ENCODE assay signal across 1 cellular context in the genomic region with DNA sequence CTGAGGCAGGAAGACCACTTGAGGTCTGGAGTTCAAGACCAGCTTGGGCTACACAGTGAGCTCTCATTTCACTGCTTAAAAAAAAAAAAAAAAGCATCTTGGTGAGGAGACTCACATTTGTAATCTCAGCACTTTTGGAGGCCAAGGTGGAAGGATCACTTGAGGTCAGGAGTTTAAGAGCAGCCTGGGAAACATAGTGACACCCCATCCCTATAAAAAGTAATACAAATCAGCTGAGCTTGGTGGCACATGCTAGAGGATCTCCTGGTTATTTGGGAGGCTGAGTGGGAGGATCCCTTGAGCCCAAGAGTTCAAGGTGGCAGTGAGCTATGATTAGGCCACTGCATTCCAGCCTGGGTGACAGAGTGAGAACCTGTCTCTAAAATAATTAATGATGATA.
TF ChIP-seq lines count a peak whose summit lies in the region.

No MANE protein-coding gene starts in this region.

TF ChIP-seq in GM23338, 12 proteins besides CTCF, POLR2A, EP300 and RAD21:
- TF ChIP-seq, protein P1, sequence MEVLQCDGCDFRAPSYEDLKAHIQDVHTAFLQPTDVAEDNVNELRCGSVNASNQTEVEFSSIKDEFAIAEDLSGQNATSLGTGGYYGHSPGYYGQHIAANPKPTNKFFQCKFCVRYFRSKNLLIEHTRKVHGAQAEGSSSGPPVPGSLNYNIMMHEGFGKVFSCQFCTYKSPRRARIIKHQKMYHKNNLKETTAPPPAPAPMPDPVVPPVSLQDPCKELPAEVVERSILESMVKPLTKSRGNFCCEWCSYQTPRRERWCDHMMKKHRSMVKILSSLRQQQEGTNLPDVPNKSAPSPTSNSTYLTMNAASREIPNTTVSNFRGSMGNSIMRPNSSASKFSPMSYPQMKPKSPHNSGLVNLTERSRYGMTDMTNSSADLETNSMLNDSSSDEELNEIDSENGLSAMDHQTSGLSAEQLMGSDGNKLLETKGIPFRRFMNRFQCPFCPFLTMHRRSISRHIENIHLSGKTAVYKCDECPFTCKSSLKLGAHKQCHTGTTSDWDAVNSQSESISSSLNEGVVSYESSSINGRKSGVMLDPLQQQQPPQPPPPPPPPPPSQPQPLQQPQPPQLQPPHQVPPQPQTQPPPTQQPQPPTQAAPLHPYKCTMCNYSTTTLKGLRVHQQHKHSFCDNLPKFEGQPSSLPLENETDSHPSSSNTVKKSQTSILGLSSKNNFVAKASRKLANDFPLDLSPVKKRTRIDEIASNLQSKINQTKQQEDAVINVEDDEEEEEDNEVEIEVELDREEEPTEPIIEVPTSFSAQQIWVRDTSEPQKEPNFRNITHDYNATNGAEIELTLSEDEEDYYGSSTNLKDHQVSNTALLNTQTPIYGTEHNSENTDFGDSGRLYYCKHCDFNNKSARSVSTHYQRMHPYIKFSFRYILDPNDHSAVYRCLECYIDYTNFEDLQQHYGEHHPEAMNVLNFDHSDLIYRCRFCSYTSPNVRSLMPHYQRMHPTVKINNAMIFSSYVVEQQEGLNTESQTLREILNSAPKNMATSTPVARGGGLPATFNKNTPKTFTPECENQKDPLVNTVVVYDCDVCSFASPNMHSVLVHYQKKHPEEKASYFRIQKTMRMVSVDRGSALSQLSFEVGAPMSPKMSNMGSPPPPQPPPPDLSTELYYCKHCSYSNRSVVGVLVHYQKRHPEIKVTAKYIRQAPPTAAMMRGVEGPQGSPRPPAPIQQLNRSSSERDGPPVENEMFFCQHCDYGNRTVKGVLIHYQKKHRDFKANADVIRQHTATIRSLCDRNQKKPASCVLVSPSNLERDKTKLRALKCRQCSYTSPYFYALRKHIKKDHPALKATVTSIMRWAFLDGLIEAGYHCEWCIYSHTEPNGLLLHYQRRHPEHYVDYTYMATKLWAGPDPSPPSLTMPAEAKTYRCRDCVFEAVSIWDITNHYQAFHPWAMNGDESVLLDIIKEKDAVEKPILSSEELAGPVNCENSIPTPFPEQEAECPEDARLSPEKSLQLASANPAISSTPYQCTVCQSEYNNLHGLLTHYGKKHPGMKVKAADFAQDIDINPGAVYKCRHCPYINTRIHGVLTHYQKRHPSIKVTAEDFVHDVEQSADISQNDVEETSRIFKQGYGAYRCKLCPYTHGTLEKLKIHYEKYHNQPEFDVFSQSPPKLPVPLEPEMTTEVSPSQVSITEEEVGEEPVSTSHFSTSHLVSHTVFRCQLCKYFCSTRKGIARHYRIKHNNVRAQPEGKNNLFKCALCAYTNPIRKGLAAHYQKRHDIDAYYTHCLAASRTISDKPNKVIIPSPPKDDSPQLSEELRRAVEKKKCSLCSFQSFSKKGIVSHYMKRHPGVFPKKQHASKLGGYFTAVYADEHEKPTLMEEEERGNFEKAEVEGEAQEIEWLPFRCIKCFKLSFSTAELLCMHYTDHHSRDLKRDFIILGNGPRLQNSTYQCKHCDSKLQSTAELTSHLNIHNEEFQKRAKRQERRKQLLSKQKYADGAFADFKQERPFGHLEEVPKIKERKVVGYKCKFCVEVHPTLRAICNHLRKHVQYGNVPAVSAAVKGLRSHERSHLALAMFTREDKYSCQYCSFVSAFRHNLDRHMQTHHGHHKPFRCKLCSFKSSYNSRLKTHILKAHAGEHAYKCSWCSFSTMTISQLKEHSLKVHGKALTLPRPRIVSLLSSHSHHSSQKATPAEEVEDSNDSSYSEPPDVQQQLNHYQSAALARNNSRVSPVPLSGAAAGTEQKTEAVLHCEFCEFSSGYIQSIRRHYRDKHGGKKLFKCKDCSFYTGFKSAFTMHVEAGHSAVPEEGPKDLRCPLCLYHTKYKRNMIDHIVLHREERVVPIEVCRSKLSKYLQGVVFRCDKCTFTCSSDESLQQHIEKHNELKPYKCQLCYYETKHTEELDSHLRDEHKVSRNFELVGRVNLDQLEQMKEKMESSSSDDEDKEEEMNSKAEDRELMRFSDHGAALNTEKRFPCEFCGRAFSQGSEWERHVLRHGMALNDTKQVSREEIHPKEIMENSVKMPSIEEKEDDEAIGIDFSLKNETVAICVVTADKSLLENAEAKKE (CRISPR knock-in tag; IDR thresholded peaks at IDR 0.05), result no peak
- 0 out of 2 replicates have a peak, but pooled peaks have one; percentile 7 for TF ChIP-seq POLR2AphosphoS5 (IDR thresholded peaks at IDR 0.05; ENCODE audit: low read depth)
TF ChIP-seq in GM23338: peak in this region for 1.
